Comparison of ENCODE assay signal across 8 cellular contexts in genomic region chr3:46935168-46935858, GRCh38. TPM values are rescaled to one million over a fixed set of nuclear protein-coding genes. Genes with fewer than 3 reads are reported as not detected.
DNase-seq lines count a peak whose midpoint lies in the region; ATAC-seq and TF ChIP-seq lines count a peak whose summit lies in the region.

No MANE protein-coding gene starts in this region.

- TF ChIP-seq RAD21 in Ishikawa (IDR thresholded peaks at IDR 0.05; ENCODE audit: low read depth) = no peak; the same call in 1 of the 2 replicates

- H3K27ac ChIP-seq in body of pancreas (peak overlapping the region; percentile 81 to 93 (median 85)), spleen (peak overlapping the region; percentile 15 to 88 (median 79))

- 43 to 58% methylated on average over 7 of the region's 7 CpGs for WGBS in body of pancreas, 2 donors
- 65 to 82% (median 69%) methylated on average over 3 to 7 of the region's 7 CpGs for WGBS in spleen, 5 donors

- H3K4me3 ChIP-seq in body of pancreas (no peak overlapping the region), spleen (no peak overlapping the region)

- H3K9me3 ChIP-seq in body of pancreas (no peaks in the 10 kb centered on the region), spleen (no peaks in the 10 kb centered on the region)

- TF ChIP-seq POLR2A in body of pancreas (IDR thresholded peaks at IDR 0.05) (peak in 2 of 3 donors; percentile 38 to 54), spleen (IDR thresholded peaks at IDR 0.05) (no peak)

- H3K4me3 Mint-ChIP-seq in activated CD8-positive, alpha-beta memory T cell treated with anti-CD3 and anti-CD28 coated beads, Interleukin-2, amount 10 ng/mL, durations not matched to agents 7 days and 5 days = no peak overlapping the region

- CTCF ChIA-PET in activated CD8-positive, alpha-beta memory T cell treated with anti-CD3 and anti-CD28 coated beads, Interleukin-2, amount 10 ng/mL, durations not matched to agents 7 days and 5 days (lab: Charles Lee) = interaction anchor here (1.3 to 1.9 kb wide), 2 partner anchors 12 to 18 kb away, joined by 3 to 7 read pairs; no protein-coding TSS in a partner anchor

- H3K36me3 ChIP-seq in body of pancreas (replicated peaks in 1 of 2; ENCODE audit: insufficient read depth in 1 of 2, low read depth in 2 of 2) (no peaks in the 10 kb centered on the region), spleen (peaks cover 0 to 64% (median 23%) of the 10 kb centered on the region in 6 donors)

- H3K27me3 Mint-ChIP-seq in activated CD8-positive, alpha-beta memory T cell treated with anti-CD3 and anti-CD28 coated beads, Interleukin-2, amount 10 ng/mL, durations not matched to agents 7 days and 5 days = no peaks in the 10 kb centered on the region

- no peaks in the 10 kb centered on the region for H3K9me3 Mint-ChIP-seq in activated CD8-positive, alpha-beta memory T cell treated with anti-CD3 and anti-CD28 coated beads, Interleukin-2, amount 10 ng/mL, durations not matched to agents 7 days and 5 days (ENCODE audit: low read depth)

- intact Hi-C loops in body of pancreas (cut with DNase I) = no loop called here
- intact Hi-C loops in spleen (cut with DNase I; ENCODE audit: low total_unique reads) = no loop called here

- ATAC-seq in body of pancreas = peak; percentile 92
- ATAC-seq in HG03442 (IDR thresholded peaks at IDR 0.05; ENCODE audit: unreplicated experiment) = no peak
- no peak for ATAC-seq in activated CD8-positive, alpha-beta memory T cell treated with anti-CD3 and anti-CD28 coated beads, Interleukin-2, amount 10 ng/mL, durations not matched to agents 7 days and 5 days

- peak; percentile 62 for DNase-seq in Ammon's horn (ENCODE audit: low spot score)
- DNase-seq in body of pancreas = peak; percentile 87 to 98 (median 96)
- peak; percentile 97 for DNase-seq in iris pigment epithelial cell (ENCODE audit: low read depth)
- DNase-seq in spleen = peak; percentile 58
- no peak for DNase-seq in DMS79 treated with DMSO at 0.1 percent for 48 hours (lab: John Stamatoyannopoulos, UW)
- DNase-seq in activated CD8-positive, alpha-beta memory T cell treated with anti-CD3 and anti-CD28 coated beads, Interleukin-2, amount 10 ng/mL, durations not matched to agents 7 days and 5 days = no peak

- no peak overlapping the region for H3K27ac Mint-ChIP-seq in activated CD8-positive, alpha-beta memory T cell treated with anti-CD3 and anti-CD28 coated beads, Interleukin-2, amount 10 ng/mL, durations not matched to agents 7 days and 5 days

- peaks cover 52% of the 10 kb centered on the region for H3K4me1 Mint-ChIP-seq in activated CD8-positive, alpha-beta memory T cell treated with anti-CD3 and anti-CD28 coated beads, Interleukin-2, amount 10 ng/mL, durations not matched to agents 7 days and 5 days

- H3K27me3 ChIP-seq in body of pancreas = no peaks in the 10 kb centered on the region
- no peaks in the 10 kb centered on the region for H3K27me3 ChIP-seq in spleen (replicated peaks in 1 of 7)

- peaks cover 98% of the 10 kb centered on the region for H3K4me1 ChIP-seq in body of pancreas
- H3K4me1 ChIP-seq in spleen = peaks cover 67 to 100% (median 95%) of the 10 kb centered on the region in 6 donors

- TF ChIP-seq EP300 in Ishikawa (IDR thresholded peaks at IDR 0.05; ENCODE audit: borderline replicate concordance) = peak; percentile 27; the same call in 1 of the 2 replicates

- TF ChIP-seq CTCF in body of pancreas (IDR thresholded peaks at IDR 0.05) = peak; percentile 7 to 72 (median 41)
- peak in 7 of 11 experiments; percentile 8 to 48 (median 30) for TF ChIP-seq CTCF in spleen (IDR thresholded peaks at IDR 0.05 in 8 of 11, conservative IDR thresholded peaks at IDR 0.05 in 3 of 11)

- H3K36me3 Mint-ChIP-seq in activated CD8-positive, alpha-beta memory T cell treated with anti-CD3 and anti-CD28 coated beads, Interleukin-2, amount 10 ng/mL, durations not matched to agents 7 days and 5 days = peaks cover 26% of the 10 kb centered on the region

TF ChIP-seq in Ishikawa, 13 proteins besides CTCF, POLR2A, EP300 and RAD21:
- TF ChIP-seq CREB1 (IDR thresholded peaks at IDR 0.05; ENCODE audit: low read depth) = no peak
- TF ChIP-seq YY1 (IDR thresholded peaks at IDR 0.05; ENCODE audit: low read depth) = no peak
- TF ChIP-seq TCF12 (IDR thresholded peaks at IDR 0.05; ENCODE audit: low read depth) = no peak
- no peak for TF ChIP-seq EGR1 (IDR thresholded peaks at IDR 0.05)
- TF ChIP-seq MAX (IDR thresholded peaks at IDR 0.05) = no peak
- TF ChIP-seq CEBPB (IDR thresholded peaks at IDR 0.05) = no peak
- TF ChIP-seq ZBTB7A (IDR thresholded peaks at IDR 0.05; ENCODE audit: low read depth) = no peak
- no peak for TF ChIP-seq FOXM1 (IDR thresholded peaks at IDR 0.05; ENCODE audit: borderline replicate concordance, low read depth)
- no peak for TF ChIP-seq TAF1 (IDR thresholded peaks at IDR 0.05; ENCODE audit: low read depth)
- TF ChIP-seq REST (IDR thresholded peaks at IDR 0.05; ENCODE audit: low read depth) = no peak
- no peak for TF ChIP-seq USF1 (IDR thresholded peaks at IDR 0.05)
- TF ChIP-seq NFIC (IDR thresholded peaks at IDR 0.05) = 0 out of 2 replicates have a peak, but pooled peaks have one; percentile 17
- peak; percentile 89 for TF ChIP-seq TEAD4 (IDR thresholded peaks at IDR 0.05)
TF ChIP-seq in Ishikawa: peak in this region for 2.

RNA-seq across cellular contexts. Expression of gene CCDC12, which starts 41.2 kb away (rescaled TPM):
- total RNA-seq in body of pancreas (10 to 100 TPM; 25.4 to 67.2 TPM), spleen (10 to 100 TPM; 36.5 to 71.4 (median 54.7) TPM)
- polyA plus RNA-seq in spleen = 100 to 1,000 TPM in 2 of 3 donors, 10 to 100 TPM in 1; 93.5 to 124 (median 105) TPM
- 10 to 100 TPM; 65.9 to 72.7 TPM for total RNA-seq in activated CD8-positive, alpha-beta memory T cell treated with anti-CD3 and anti-CD28 coated beads, Interleukin-2, amount 10 ng/mL, durations not matched to agents 7 days and 5 days

RNA-seq across cellular contexts. Expression of gene NBEAL2, which starts 44.2 kb away (rescaled TPM):
- 100 to 1,000 TPM in 1 of 2 donors, 10 to 100 TPM in 1; 98.8 to 151 TPM for total RNA-seq in body of pancreas
- 100 to 1,000 TPM; 101 to 271 (median 162) TPM for total RNA-seq in spleen
- polyA plus RNA-seq in spleen = 100 to 1,000 TPM in 2 of 3 donors, 10 to 100 TPM in 1; 44.0 to 126 (median 119) TPM
- total RNA-seq in activated CD8-positive, alpha-beta memory T cell treated with anti-CD3 and anti-CD28 coated beads, Interleukin-2, amount 10 ng/mL, durations not matched to agents 7 days and 5 days = 100 to 1,000 TPM; 164 to 262 TPM

RNA-seq across cellular contexts. Expression of gene PTH1R, which starts 57.8 kb away (rescaled TPM):
- total RNA-seq in body of pancreas (1 to 10 TPM; 1.8 to 8.2 TPM), spleen (10 to 100 TPM in 6 of 7 donors, 1 to 10 TPM in 1; 5.1 to 38.7 (median 21.9) TPM)
- 100 to 1,000 TPM in 1 of 3 donors, 10 to 100 TPM in 2; 61.8 to 190 (median 67.1) TPM for polyA plus RNA-seq in spleen
- total RNA-seq in activated CD8-positive, alpha-beta memory T cell treated with anti-CD3 and anti-CD28 coated beads, Interleukin-2, amount 10 ng/mL, durations not matched to agents 7 days and 5 days = not detected

Comparison
In these comparisons a context has a peak if more than half of its experiments do, and no peak if none do; other contexts are left out.
1. DNase-seq: peak in Ammon's horn (single experiment), body of pancreas (4 of 4), iris pigment epithelial cell (single experiment) and spleen (single experiment); none in DMS79 treated with DMSO at 0.1 percent for 48 hours (single experiment) and activated CD8-positive, alpha-beta memory T cell treated with anti-CD3 and anti-CD28 coated beads, Interleukin-2, amount 10 ng/mL, durations not matched to agents 7 days and 5 days (single experiment).
2. POLR2A ChIP-seq: peak in body of pancreas (2 of 3); none in spleen (0 of 3).